10 cellular contexts compared by ENCODE assay signal in genomic region chr4:94525993-94526740, GRCh38.
A peak's percentile ranks its signal among the peaks of the same experiment; 100 is the strongest.
DNase-seq lines count a peak whose midpoint lies in the region; ATAC-seq and TF ChIP-seq lines count a peak whose summit lies in the region.
"Had no signal": no experiment of that assay in that cellular context is flagged by ENCODE, and none has a peak within 500 bp of the region (broad histone marks: within the 10 kb centered on the region; RNA-seq: fewer than 3 reads in every experiment).

No MANE protein-coding gene starts in this region.

- no peak for TF ChIP-seq POLR2A in transverse colon (IDR thresholded peaks at IDR 0.05)

- WGBS in transverse colon (ENCODE audit: low coverage in 1 of 2), 2 donors: 48 to 58% methylated on average over 3 of the region's 3 CpGs

- peak; percentile 10 for DNase-seq in GM20000 (ENCODE audit: low spot score)
- DNase-seq in Right ventricle myocardium superior: no peak
- no peak for DNase-seq in transverse colon
- DNase-seq in T-helper 2 cell treated with Interferon-gamma antibody and Interleukin-4, amounts not matched to agents 5 μg/mL and 100 μg/mL, for 36 hours (ENCODE audit: low spot score): no peak
- no peak for DNase-seq in cortex of kidney (lab: John Stamatoyannopoulos, UW)
- DNase-seq: activated CD4-positive, alpha-beta memory T cell treated with anti-CD3 and anti-CD28 coated beads, Interleukin-2, amount 10 ng/mL, durations not matched to agents 7 days and 5 days; stimulated activated CD4-positive, alpha-beta T cell treated with anti-CD3 and anti-CD28 coated beads, Interleukin-15, amount 100 ng/mL, for 24 hours had no signal

- no peaks in the 10 kb centered on the region for H3K9me3 ChIP-seq in transverse colon

- peaks cover 1% of the 10 kb centered on the region for H3K4me1 Mint-ChIP-seq in T-helper 2 cell treated with Interferon-gamma antibody and Interleukin-4, amounts not matched to agents 5 μg/mL and 100 μg/mL, for 36 hours (ENCODE audit: low read depth)
- H3K4me1 Mint-ChIP-seq: activated CD4-positive, alpha-beta memory T cell treated with anti-CD3 and anti-CD28 coated beads, Interleukin-2, amount 10 ng/mL, durations not matched to agents 7 days and 5 days had no signal

- no peaks in the 10 kb centered on the region for H3K27me3 ChIP-seq in transverse colon

- H3K27ac Mint-ChIP-seq in T-helper 2 cell treated with Interferon-gamma antibody and Interleukin-4, amounts not matched to agents 5 μg/mL and 100 μg/mL, for 36 hours: no peak overlapping the region
- H3K27ac Mint-ChIP-seq: activated CD4-positive, alpha-beta memory T cell treated with anti-CD3 and anti-CD28 coated beads, Interleukin-2, amount 10 ng/mL, durations not matched to agents 7 days and 5 days had no signal

- no peaks in the 10 kb centered on the region for H3K36me3 Mint-ChIP-seq in T-helper 2 cell treated with Interferon-gamma antibody and Interleukin-4, amounts not matched to agents 5 μg/mL and 100 μg/mL, for 36 hours (ENCODE audit: low read depth)

- no peak overlapping the region for H3K4me3 Mint-ChIP-seq in T-helper 2 cell treated with Interferon-gamma antibody and Interleukin-4, amounts not matched to agents 5 μg/mL and 100 μg/mL, for 36 hours
- H3K4me3 Mint-ChIP-seq: activated CD4-positive, alpha-beta memory T cell treated with anti-CD3 and anti-CD28 coated beads, Interleukin-2, amount 10 ng/mL, durations not matched to agents 7 days and 5 days had no signal

- no peak for TF ChIP-seq CTCF in GM20000 (IDR thresholded peaks at IDR 0.05; ENCODE audit: extremely low read depth, missing control alignments)
- TF ChIP-seq CTCF in transverse colon (IDR thresholded peaks at IDR 0.05): no peak

- H3K4me1 ChIP-seq in transverse colon: peaks cover 8 to 50% (median 17%) of the 10 kb centered on the region in 4 donors

- H3K27me3 Mint-ChIP-seq in T-helper 2 cell treated with Interferon-gamma antibody and Interleukin-4, amounts not matched to agents 5 μg/mL and 100 μg/mL, for 36 hours (ENCODE audit: low read depth): no peaks in the 10 kb centered on the region
- H3K27me3 Mint-ChIP-seq: activated CD4-positive, alpha-beta memory T cell treated with anti-CD3 and anti-CD28 coated beads, Interleukin-2, amount 10 ng/mL, durations not matched to agents 7 days and 5 days had no signal

- H3K36me3 ChIP-seq in transverse colon: no peaks in the 10 kb centered on the region

- peak; percentile 64 for ATAC-seq in HG03378 (IDR thresholded peaks at IDR 0.05; ENCODE audit: unreplicated experiment)
- ATAC-seq in Right ventricle myocardium superior (ENCODE audit: poor library complexity): peak; percentile 13
- ATAC-seq in GM19397 (IDR thresholded peaks at IDR 0.05; ENCODE audit: unreplicated experiment): no peak
- no peak for ATAC-seq in HG03457 (IDR thresholded peaks at IDR 0.05; ENCODE audit: unreplicated experiment)

- in situ Hi-C loops in transverse colon (cut with MboI; ENCODE audit: low pct_ligation_motif_present in 1 of 4, low pct_unique_long_range_greater_than_20kb in 1 of 4, low sequenced_read_pairs in 3 of 4): no loop called here

- H3K27ac ChIP-seq in transverse colon: peak overlapping the region; percentile 47 to 72 (median 62)

- no peak for TF ChIP-seq EP300 in transverse colon (IDR thresholded peaks at IDR 0.05; ENCODE audit: low read depth)

- no peaks in the 10 kb centered on the region for H3K9me3 Mint-ChIP-seq in T-helper 2 cell treated with Interferon-gamma antibody and Interleukin-4, amounts not matched to agents 5 μg/mL and 100 μg/mL, for 36 hours
- H3K9me3 Mint-ChIP-seq: activated CD4-positive, alpha-beta memory T cell treated with anti-CD3 and anti-CD28 coated beads, Interleukin-2, amount 10 ng/mL, durations not matched to agents 7 days and 5 days had no signal

- H3K4me3 ChIP-seq in transverse colon: no peak overlapping the region

- intact Hi-C loops in Right ventricle myocardium superior (cut with DNase I): loop anchor here (10.0 kb wide), 1 partner anchor 71 kb away; the partner anchor contains the start of gene PDLIM5
- intact Hi-C loops in transverse colon (cut with DNase I; ENCODE audit: low total_unique reads): no loop called here

Comparison
In these comparisons a context has a peak if more than half of its experiments do, and no peak if none do; other contexts are left out.
1. ATAC-seq: peak in HG03378 (single experiment) and Right ventricle myocardium superior (single experiment); none in GM19397 (single experiment) and HG03457 (single experiment).